ENCODE assay signal across 1 cellular context in the genomic region with DNA sequence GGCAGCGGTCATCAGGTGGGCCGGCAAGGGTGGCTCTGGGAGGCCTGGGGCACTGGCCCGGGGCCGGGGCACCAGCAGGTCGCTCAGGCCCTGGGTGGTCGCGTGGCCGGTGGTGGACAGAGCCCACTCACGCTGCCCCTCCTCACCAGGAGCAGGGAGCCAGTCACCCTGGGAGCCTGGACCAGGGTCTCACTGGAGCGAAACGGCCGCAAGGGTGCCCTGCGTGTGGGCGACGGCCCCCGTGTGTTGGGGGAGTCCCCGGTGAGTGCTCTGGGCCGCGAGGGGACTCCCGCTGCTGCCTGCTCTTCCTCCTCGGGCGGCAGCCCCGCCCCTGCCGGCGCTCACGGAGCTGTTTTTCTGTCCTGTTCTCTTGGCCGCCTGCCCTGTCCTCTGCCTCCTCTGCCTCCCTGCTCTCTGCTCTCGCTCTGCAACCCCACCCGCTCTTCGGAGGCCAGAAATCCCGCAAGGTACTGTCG.
A peak's percentile ranks its signal among the peaks of the same experiment; 100 is the strongest.
TF ChIP-seq lines count a peak whose summit lies in the region.

No MANE protein-coding gene starts in this region.

TF ChIP-seq in HepG2, 621 proteins besides CTCF, POLR2A, EP300 and RAD21:
- TF ChIP-seq ZNF563 (CRISPR knock-in tag; IDR thresholded peaks at IDR 0.05) = no peak
- TF ChIP-seq SOX5 (CRISPR knock-in tag; IDR thresholded peaks at IDR 0.05; ENCODE audit: borderline replicate concordance) = no peak
- TF ChIP-seq AGO2 (optimal IDR thresholded peaks at IDR 0.05; ENCODE audit: low read depth, low read length) = peak; percentile 55
